10 cellular contexts compared by ENCODE assay signal in the genomic region with DNA sequence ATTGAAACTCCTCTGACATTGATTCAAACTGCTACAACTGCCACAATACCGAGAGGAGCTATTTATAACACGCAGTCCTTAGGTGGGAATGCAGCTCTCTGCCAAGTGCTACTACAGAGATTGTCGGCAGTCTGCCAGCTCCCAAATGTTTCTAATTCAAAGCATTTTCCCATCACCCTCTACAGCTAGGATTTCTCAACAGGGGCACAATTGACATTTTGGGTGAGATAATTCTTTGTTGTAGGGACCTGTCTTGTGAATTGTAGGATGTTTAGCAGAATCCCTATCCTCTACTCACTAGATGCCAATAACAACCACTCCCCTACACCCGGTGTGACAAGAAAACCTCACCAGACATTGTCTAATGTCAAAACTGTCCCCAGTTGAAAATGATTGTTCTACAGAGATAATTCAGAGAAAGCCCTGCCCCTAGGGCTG. TPM values are rescaled to one million over a fixed set of nuclear protein-coding genes. Genes with fewer than 3 reads are reported as not detected.
A peak's percentile ranks its signal among the peaks of the same experiment; 100 is the strongest.
DNase-seq lines count a peak whose midpoint lies in the region; TF ChIP-seq lines count a peak whose summit lies in the region.
"Had no signal": no experiment of that assay in that cellular context is flagged by ENCODE, and none has a peak within 500 bp of the region (broad histone marks: within the 10 kb centered on the region; RNA-seq: fewer than 3 reads in every experiment).

No MANE protein-coding gene starts in this region.

- no peak overlapping the region for H3K9ac ChIP-seq in mammary epithelial cell (ENCODE audit: insufficient read depth, low read length)

- H3K9me3 Mint-ChIP-seq in endothelial cell (ENCODE audit: unreplicated experiment) = no peaks in the 10 kb centered on the region
- H3K9me3 Mint-ChIP-seq: CD4-positive, CD25-positive, alpha-beta regulatory T cell; neural crest cell had no signal

- no peaks in the 10 kb centered on the region for H3K27me3 ChIP-seq in mammary epithelial cell (ENCODE audit: insufficient read depth, low read length)

- intact Hi-C loops in mammary epithelial cell (cut with micrococcal nuclease) = no loop called here

- H3K9me3 ChIP-seq in mammary epithelial cell (replicated peaks; ENCODE audit: insufficient read depth, low read length) = no peaks in the 10 kb centered on the region

- H3K4me3 ChIP-seq in AG10803 (ENCODE audit: low read length) (no peak overlapping the region), mammary epithelial cell (replicated peaks in 1 of 3; ENCODE audit: insufficient read depth in 1 of 3, low read depth in 2 of 3, low read length in 3 of 3) (no peak overlapping the region)

- H3K4me1 ChIP-seq in mammary epithelial cell (ENCODE audit: insufficient read depth, low read length) = peaks cover 15% of the 10 kb centered on the region

- H3K27ac ChIP-seq in mammary epithelial cell (ENCODE audit: insufficient read depth, low read depth, low read length) = no peak overlapping the region

- H3K4me3 Mint-ChIP-seq in endothelial cell (ENCODE audit: unreplicated experiment) = no peak overlapping the region
- H3K4me3 Mint-ChIP-seq: CD4-positive, CD25-positive, alpha-beta regulatory T cell; neural crest cell had no signal

- 8% methylated on average over 4 of the region's 4 CpGs for WGBS in mammary epithelial cell (ENCODE audit: low coverage, missing lambda C conversion rate)

- no peaks in the 10 kb centered on the region for H3K36me3 Mint-ChIP-seq in endothelial cell (ENCODE audit: low read depth, unreplicated experiment)
- H3K36me3 Mint-ChIP-seq: CD4-positive, CD25-positive, alpha-beta regulatory T cell had no signal

- H2AFZ ChIP-seq in mammary epithelial cell (ENCODE audit: low read depth, low read length) = peak overlapping the region; percentile 12

- dilution Hi-C loops in mammary epithelial cell (cut with HindIII; ENCODE audit: low sequenced_read_pairs) = loop anchor here (25.0 kb wide), 1 partner anchor 255 kb away; no protein-coding TSS in a partner anchor

- TF ChIP-seq CTCF in AG10803 (conservative IDR thresholded peaks at IDR 0.05; ENCODE audit: low read length) (no peak), mammary epithelial cell (conservative IDR thresholded peaks at IDR 0.05 in 1 of 2, IDR thresholded peaks at IDR 0.05 in 1 of 2; ENCODE audit: extremely low read depth in 1 of 2, insufficient read depth in 1 of 2, low read depth in 1 of 2, low read length in 2 of 2) (no peak), endothelial cell (IDR thresholded peaks at IDR 0.05; ENCODE audit: unreplicated experiment) (no peak)

- no peak overlapping the region for H3K4me2 ChIP-seq in mammary epithelial cell (ENCODE audit: insufficient read depth, low read depth, low read length)

- H3K36me3 ChIP-seq in mammary epithelial cell (ENCODE audit: insufficient read depth, low read length) = no peaks in the 10 kb centered on the region

- no peak overlapping the region for H3K27ac Mint-ChIP-seq in endothelial cell (ENCODE audit: unreplicated experiment)
- H3K27ac Mint-ChIP-seq: CD4-positive, CD25-positive, alpha-beta regulatory T cell had no signal

- peak; percentile 88 for DNase-seq in AG10803 (ENCODE audit: low read depth)
- peak; percentile 83 for DNase-seq in NCI-H1694 treated with DMSO at 0.1 percent for 48 hours (lab: John Stamatoyannopoulos, UW)
- no peak for DNase-seq in mammary epithelial cell
- peak; percentile 21 for DNase-seq in left kidney (ENCODE audit: low read depth, low spot score)
- DNase-seq in activated CD4-positive, alpha-beta T cell treated with anti-CD3 and anti-CD28 coated beads for 1 hour = no peak
- no peak for DNase-seq in iPS-NIHi7 (ENCODE audit: extremely low spot score)
- no peak for DNase-seq in endothelial cell (ENCODE audit: low spot score)
- DNase-seq in activated CD4-positive, alpha-beta T cell treated with anti-CD3 and anti-CD28 coated beads, Interleukin-2, amount 50 U/mL, for 48 hours = no peak
- DNase-seq: CD4-positive, CD25-positive, alpha-beta regulatory T cell had no signal

- in situ Hi-C loops in mammary epithelial cell (cut with MboI; ENCODE audit: low sequenced_read_pairs in 2 of 2) = loop anchor here in 1 of 2 donors (10.0 kb wide), 1 partner anchor 73 kb away; no protein-coding TSS in a partner anchor

- CTCF ChIA-PET in mammary epithelial cell (lab: Charles Lee; ENCODE audit: low non-redundant PET) = no interaction called here

- no peaks in the 10 kb centered on the region for H3K79me2 ChIP-seq in mammary epithelial cell (ENCODE audit: insufficient read depth, low read length)

- H3K4me1 Mint-ChIP-seq in endothelial cell (ENCODE audit: unreplicated experiment) = peaks cover 53% of the 10 kb centered on the region
- H3K4me1 Mint-ChIP-seq: neural crest cell had no signal

- no TSS peak for BruUV-seq in mammary epithelial cell (replicated peaks; lab: Mats Ljungman, UMichigan)

- H3K27me3 Mint-ChIP-seq in endothelial cell (ENCODE audit: unreplicated experiment) = peaks cover 12% of the 10 kb centered on the region
- H3K27me3 Mint-ChIP-seq: CD4-positive, CD25-positive, alpha-beta regulatory T cell had no signal

- no peaks in the 10 kb centered on the region for H4K20me1 ChIP-seq in mammary epithelial cell (ENCODE audit: insufficient read depth, low read length)

RNA-seq across cellular contexts. Expression of a gene that starts 7.8 kb away (rescaled TPM):
- total RNA-seq in mammary epithelial cell = 10 to 100 TPM; 32.8 to 34.3 TPM
- polyA plus RNA-seq in mammary epithelial cell = 10.5 TPM
- polyA minus RNA-seq in mammary epithelial cell = 24.0 TPM
- total RNA-seq in endothelial cell (ENCODE audit: unreplicated experiment) = 52.2 TPM

Comparison
In these comparisons a context has a peak if more than half of its experiments do, and no peak if none do; other contexts are left out.
1. DNase-seq: peak in AG10803 (single experiment), NCI-H1694 treated with DMSO at 0.1 percent for 48 hours (single experiment) and left kidney (single experiment); none in mammary epithelial cell (single experiment), activated CD4-positive, alpha-beta T cell treated with anti-CD3 and anti-CD28 coated beads for 1 hour (single experiment), iPS-NIHi7 (single experiment), endothelial cell (single experiment) and activated CD4-positive, alpha-beta T cell treated with anti-CD3 and anti-CD28 coated beads, Interleukin-2, amount 50 U/mL, for 48 hours (0 of 2).